8 cellular contexts compared by ENCODE assay signal in the genomic region with DNA sequence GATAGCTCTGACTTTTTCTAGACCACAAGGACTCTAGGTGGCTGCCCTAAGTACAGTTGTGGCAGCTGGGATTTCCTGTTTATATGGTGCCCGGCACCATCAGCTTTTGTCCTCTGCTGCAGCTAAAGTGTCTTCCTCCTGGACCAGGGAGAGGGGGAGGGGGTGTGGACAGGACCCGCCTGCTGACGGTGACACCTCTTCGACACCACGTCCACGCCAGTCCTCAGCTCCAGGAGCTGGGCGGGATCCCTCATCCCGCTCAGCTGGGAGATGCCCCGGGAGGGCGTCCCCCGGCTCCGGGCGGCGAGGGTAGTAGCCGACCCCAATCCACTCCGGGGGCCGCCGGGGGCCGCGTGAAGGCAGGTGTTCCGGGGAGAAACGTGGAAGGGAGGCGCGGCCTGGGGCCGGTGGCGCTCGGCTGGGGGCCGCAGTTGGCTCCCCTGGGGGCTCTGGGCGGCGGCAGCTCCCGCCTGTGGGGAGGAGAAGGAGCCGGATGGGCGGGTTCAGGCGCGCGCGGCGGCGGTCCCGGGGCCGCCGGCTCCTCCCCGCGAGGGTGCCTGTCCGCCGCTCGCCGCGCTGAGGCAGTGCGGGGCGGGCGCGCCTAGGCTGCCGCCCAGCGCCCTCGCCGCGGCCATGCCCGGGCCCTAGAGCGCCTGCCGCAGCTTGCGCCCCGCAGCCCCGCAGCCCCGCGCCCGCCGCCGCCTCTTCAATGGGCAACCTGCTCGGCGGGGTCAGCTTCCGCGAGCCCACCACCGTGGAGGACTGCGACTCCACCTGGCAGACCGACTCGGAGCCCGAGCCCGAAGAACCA. TPM values are rescaled to one million over a fixed set of nuclear protein-coding genes. Genes with fewer than 3 reads are reported as not detected.
DNase-seq lines count a peak whose midpoint lies in the region; ATAC-seq and TF ChIP-seq lines count a peak whose summit lies in the region.

OGFRL1 (plus strand) TSS at position 584 of the 811 bp plus-strand sequence; CDS start at position 710, 126 bp downstream.

- peak within 1 kb of the TSS; percentile 76 to 88 for H3K4me3 ChIP-seq in SK-N-SH (ENCODE audit: low read depth in 2 of 2, low read length in 1 of 2)
- H3K4me3 ChIP-seq in thymus (ENCODE audit: low read length), result peak within 1 kb of the TSS; percentile 80

- H3K27ac ChIP-seq in SK-N-SH (ENCODE audit: low read depth in 2 of 2, low read length in 1 of 2) (peak within 1 kb of the TSS; percentile 61 to 80), thymus (ENCODE audit: low read depth) (peak within 1 kb of the TSS; percentile 84)

- no peaks in the 10 kb centered on the region for H3K9me3 Mint-ChIP-seq in activated naive CD4-positive, alpha-beta T cell treated with anti-CD3 and anti-CD28 coated beads, Interleukin-2, amount 50 U/mL, for 72 hours
- peaks cover 18% of the 10 kb centered on the region for H3K9me3 Mint-ChIP-seq in glutamatergic neuron (ENCODE audit: unreplicated experiment)
- H3K9me3 Mint-ChIP-seq in osteocyte (ENCODE audit: unreplicated experiment), result no peaks in the 10 kb centered on the region

- ATAC-seq in activated naive CD4-positive, alpha-beta T cell treated with anti-CD3 and anti-CD28 coated beads, Interleukin-2, amount 50 U/mL, for 72 hours, result peak; percentile 88 to 91

- H2AFZ ChIP-seq in SK-N-SH (ENCODE audit: low read depth), result peak within 1 kb of the TSS; percentile 88; the same call in 1 of the 2 replicates

- H4K20me1 ChIP-seq in SK-N-SH (ENCODE audit: insufficient read depth), result no peaks in the 10 kb centered on the region

- DNase-seq in GM10266 (ENCODE audit: extremely low spot score), result peak; percentile 88
- DNase-seq in HEK293T (ENCODE audit: extremely low spot score), result peak; percentile 86
- peak; percentile 56 for DNase-seq in MV-4-11 (lab: John Stamatoyannopoulos, UW)
- peak; percentile 96 for DNase-seq in SK-N-SH
- peak; percentile 65 to 75 for DNase-seq in activated naive CD4-positive, alpha-beta T cell treated with anti-CD3 and anti-CD28 coated beads, Interleukin-2, amount 50 U/mL, for 72 hours (ENCODE audit: low spot score in 2 of 2)
- DNase-seq in glutamatergic neuron, result peak; percentile 81
- peak; percentile 90 for DNase-seq in osteocyte (ENCODE audit: extremely low spot score, unreplicated experiment)

- H3K36me3 Mint-ChIP-seq in activated naive CD4-positive, alpha-beta T cell treated with anti-CD3 and anti-CD28 coated beads, Interleukin-2, amount 50 U/mL, for 72 hours, result peaks cover 0 to 17% of the 10 kb centered on the region in 2 donors
- H3K36me3 Mint-ChIP-seq in glutamatergic neuron (ENCODE audit: unreplicated experiment), result no peaks in the 10 kb centered on the region
- no peaks in the 10 kb centered on the region for H3K36me3 Mint-ChIP-seq in osteocyte (ENCODE audit: unreplicated experiment)

- peaks cover 7% of the 10 kb centered on the region for H3K27me3 Mint-ChIP-seq in glutamatergic neuron (ENCODE audit: unreplicated experiment)
- no peaks in the 10 kb centered on the region for H3K27me3 Mint-ChIP-seq in osteocyte (ENCODE audit: unreplicated experiment)

- H3K79me2 ChIP-seq in SK-N-SH (ENCODE audit: insufficient read depth), result peaks cover 5% of the 10 kb centered on the region

- H3K9me3 ChIP-seq in SK-N-SH, result no peaks in the 10 kb centered on the region
- no peaks in the 10 kb centered on the region for H3K9me3 ChIP-seq in thymus (ENCODE audit: control insufficient read depth)

- H3K4me1 Mint-ChIP-seq in glutamatergic neuron (ENCODE audit: low read depth, unreplicated experiment) (peaks cover 33% of the 10 kb centered on the region), osteocyte (ENCODE audit: unreplicated experiment) (peaks cover 46% of the 10 kb centered on the region)

- 0 out of 2 replicates have a peak, but pooled peaks have one; percentile 1 for TF ChIP-seq RAD21 in SK-N-SH (IDR thresholded peaks at IDR 0.05; ENCODE audit: low read length)

- CTCF ChIA-PET in HEK293T (lab: Yijun Ruan, JAX) (interaction anchor here (0.6 to 0.9 kb wide), 3 partner anchors 8 to 20 kb away, joined by 3 to 4 read pairs (median 3); no protein-coding TSS in a partner anchor), SK-N-SH (lab: Yijun Ruan, JAX) (interaction anchor here (0.8 to 2.9 kb wide), 10 partner anchors 10 to 98 kb away, joined by 3 to 17 read pairs (median 3); no protein-coding TSS in a partner anchor)

- TF ChIP-seq CTCF in GM10266 (IDR thresholded peaks at IDR 0.05; ENCODE audit: control insufficient read depth, insufficient read depth, low read depth, missing control alignments) (peak; percentile 55), SK-N-SH (IDR thresholded peaks at IDR 0.05) (no peak), glutamatergic neuron (IDR thresholded peaks at IDR 0.05; ENCODE audit: partially characterized antibody, unreplicated experiment) (no peak), osteocyte (IDR thresholded peaks at IDR 0.05) (peak; percentile 31)

- peak within 1 kb of the TSS; percentile 94 for H3K4me3 Mint-ChIP-seq in glutamatergic neuron (ENCODE audit: unreplicated experiment)
- H3K4me3 Mint-ChIP-seq in osteocyte (ENCODE audit: unreplicated experiment), result peak within 1 kb of the TSS; percentile 79

- H3K27me3 ChIP-seq in SK-N-SH (ENCODE audit: insufficient read depth) (no peaks in the 10 kb centered on the region), thymus (ENCODE audit: control insufficient read depth, insufficient read depth) (no peaks in the 10 kb centered on the region)

- 2% methylated on average over 39 of the region's 79 CpGs for WGBS in SK-N-SH (ENCODE audit: low lambda C conversion rate)
- WGBS in thymus, result under 1% methylated on average over 79 of the region's 79 CpGs

- H3K36me3 ChIP-seq in SK-N-SH (replicated peaks in 1 of 2; ENCODE audit: control insufficient read depth in 1 of 2, insufficient read depth in 2 of 2, low read length in 1 of 2) (peaks cover 0 to under 1% of the 10 kb centered on the region in 2 experiments), thymus (ENCODE audit: control insufficient read depth, insufficient read depth) (no peaks in the 10 kb centered on the region)

- POLR2A ChIA-PET in HEK293T (lab: Yijun Ruan, JAX), result interaction anchor here (0.7 to 2.1 kb wide), 10 partner anchors 9 to 133 kb away, joined by 3 to 6 read pairs (median 4); no protein-coding TSS in a partner anchor
- POLR2A ChIA-PET in SK-N-SH (lab: Yijun Ruan, JAX), result interaction anchor here (0.7 to 1.1 kb wide), 5 partner anchors 22 to 98 kb away, joined by 3 to 4 read pairs (median 3); no protein-coding TSS in a partner anchor

- peaks cover 5% of the 10 kb centered on the region for H3F3A ChIP-seq in SK-N-SH (replicated peaks; ENCODE audit: insufficient read depth)

- peak within 1 kb of the TSS; percentile 73 for H3K9ac ChIP-seq in SK-N-SH

- peaks cover 0 to 13% of the 10 kb centered on the region in 2 experiments; a peak in 2 of 4 replicates for H3K4me1 ChIP-seq in SK-N-SH (ENCODE audit: control insufficient read depth in 1 of 2, insufficient read depth in 2 of 2, low read depth in 1 of 2, low read length in 1 of 2)
- H3K4me1 ChIP-seq in thymus (ENCODE audit: control insufficient read depth, insufficient read depth, low read length), result peaks cover 6% of the 10 kb centered on the region

- TF ChIP-seq EP300 in SK-N-SH (IDR thresholded peaks at IDR 0.05; ENCODE audit: borderline replicate concordance in 1 of 2, low read depth in 1 of 2, low read length in 1 of 2), result no peak

- H3K27ac Mint-ChIP-seq in activated naive CD4-positive, alpha-beta T cell treated with anti-CD3 and anti-CD28 coated beads, Interleukin-2, amount 50 U/mL, for 72 hours, result peak within 1 kb of the TSS; percentile 61 to 92
- H3K27ac Mint-ChIP-seq in glutamatergic neuron (ENCODE audit: unreplicated experiment) (peak within 1 kb of the TSS; percentile 90), osteocyte (ENCODE audit: unreplicated experiment) (peak within 1 kb of the TSS; percentile 72)

- H3K4me2 ChIP-seq in SK-N-SH, result peak within 1 kb of the TSS; percentile 95

- H3K9me2 ChIP-seq in SK-N-SH, result no peaks in the 10 kb centered on the region

TF ChIP-seq in HEK293T, 16 proteins besides CTCF, POLR2A, EP300 and RAD21:
- TF ChIP-seq BHLHE40 (IDR thresholded peaks at IDR 0.05; ENCODE audit: borderline replicate concordance), result no peak
- no peak for TF ChIP-seq PKNOX1 (IDR thresholded peaks at IDR 0.05)
- peak; percentile 70 for TF ChIP-seq L3MBTL2 (conservative IDR thresholded peaks at IDR 0.05)
- no peak for TF ChIP-seq SP1 (IDR thresholded peaks at IDR 0.05)
TF ChIP-seq in HEK293T: peak in this region for 1.

TF ChIP-seq in SK-N-SH, 30 proteins besides CTCF, POLR2A, EP300 and RAD21:
- TF ChIP-seq TAF1 (IDR thresholded peaks at IDR 0.05; ENCODE audit: borderline replicate concordance, low read depth, low read length) (peak; percentile 50), FOSL2 (IDR thresholded peaks at IDR 0.05; ENCODE audit: borderline replicate concordance, low read depth) (no peak), CHD2 (IDR thresholded peaks at IDR 0.05; ENCODE audit: low read length, partially characterized antibody) (peak; percentile 22), POLR2AphosphoS5 (IDR thresholded peaks at IDR 0.05; ENCODE audit: low read depth, low read length) (0 out of 2 replicates have a peak, but pooled peaks have one; percentile 42), MXI1 (IDR thresholded peaks at IDR 0.05; ENCODE audit: low read depth, low read length) (0 out of 2 replicates have a peak, but pooled peaks have one; percentile 10), SMC3 (IDR thresholded peaks at IDR 0.05; ENCODE audit: low read depth, low read length) (peak; percentile 9; the same call in 1 of the 2 replicates)

RNA-seq across cellular contexts. Expression of gene OGFRL1, which starts in this region (rescaled TPM):
- polyA plus RNA-seq in SK-N-SH (2012; rRNA removed), result 2.4 and 3.3 TPM in 2 replicates
- polyA plus RNA-seq in SK-N-SH (2012; cell fraction: cytosol; rRNA removed), result 4.4 and 5.7 TPM in 2 replicates
- polyA plus RNA-seq in SK-N-SH (2012; cell fraction: nucleus; rRNA removed), result 1.1 and 2.3 TPM in 2 replicates
- total RNA-seq in activated naive CD4-positive, alpha-beta T cell treated with anti-CD3 and anti-CD28 coated beads, Interleukin-2, amount 50 U/mL, for 72 hours, result 1 to 10 TPM; 1.3 to 4.2 TPM
- total RNA-seq in glutamatergic neuron (ENCODE audit: unreplicated experiment), result 21.4 TPM
- total RNA-seq in osteocyte, result 11.9 and 12.6 TPM in 2 replicates
- 20.7 TPM for polyA plus RNA-seq in thymus

Comparison
In these comparisons a context has a peak if more than half of its experiments do, and no peak if none do; other contexts are left out.
1. Peak in every context shown above with its lines: DNase-seq, ATAC-seq, H3K4me3 ChIP-seq and H3K27ac ChIP-seq.
2. CTCF ChIP-seq: peak in GM10266 (single experiment) and osteocyte (single experiment); none in SK-N-SH (single experiment) and glutamatergic neuron (single experiment).